9 cellular contexts compared by ENCODE assay signal in the genomic region with DNA sequence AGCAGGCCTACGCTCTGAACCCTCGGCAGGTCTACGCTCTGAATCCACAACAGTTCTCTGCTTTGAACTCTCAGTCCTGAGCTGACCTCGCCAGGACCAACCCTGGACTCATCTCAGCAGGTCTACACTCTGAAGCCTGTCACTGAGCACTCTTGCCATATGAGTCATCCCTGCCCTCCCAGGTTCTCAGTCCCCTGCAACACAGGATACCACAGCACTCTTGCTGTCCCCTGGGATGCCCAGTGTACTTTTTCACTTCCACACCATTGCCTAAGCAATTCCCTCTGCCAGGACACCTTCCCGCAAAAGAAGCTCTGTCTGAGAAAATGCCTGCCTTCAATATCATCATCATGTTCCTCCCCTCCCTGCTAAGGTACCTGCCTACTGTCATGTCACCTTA. TPM values are rescaled to one million over a fixed set of nuclear protein-coding genes. Genes with fewer than 3 reads are reported as not detected.
DNase-seq lines count a peak whose midpoint lies in the region; ATAC-seq lines count a peak whose summit lies in the region.
"Had no signal": no experiment of that assay in that cellular context is flagged by ENCODE, and none has a peak within 500 bp of the region (broad histone marks: within the 10 kb centered on the region; RNA-seq: fewer than 3 reads in every experiment).

No MANE protein-coding gene starts in this region.

- peak overlapping the region in 1 of 5 donors; percentile 25 for H3K4me3 Mint-ChIP-seq in immature natural killer cell

- H3K27ac Mint-ChIP-seq in immature natural killer cell, result peak overlapping the region in 4 of 6 donors; percentile 49 to 69 (median 62)

- H3K36me3 Mint-ChIP-seq in immature natural killer cell, result peaks cover 0 to 42% (median 18%) of the 10 kb centered on the region in 3 donors

- peak; percentile 84 for ATAC-seq in GM21737 (IDR thresholded peaks at IDR 0.05; ENCODE audit: unreplicated experiment)
- ATAC-seq in HG03025 (IDR thresholded peaks at IDR 0.05; ENCODE audit: low FRiP score, unreplicated experiment), result no peak

- peaks cover 5 to 6% of the 10 kb centered on the region in 2 donors for H3K4me1 Mint-ChIP-seq in immature natural killer cell

- DNase-seq in GM04503 (ENCODE audit: low read depth), result peak; percentile 12
- peak; percentile 1 for DNase-seq in LHCN-M2 (ENCODE audit: low read depth)
- DNase-seq in immature natural killer cell, result no peak
- no peak for DNase-seq in stimulated activated naive CD4-positive, alpha-beta T cell (lab: John Stamatoyannopoulos, UW)
- no peak for DNase-seq in GM19240 (ENCODE audit: insufficient read length, low spot score)
- no peak for DNase-seq in HuH-7 (ENCODE audit: low spot score)
- DNase-seq: left cardiac atrium had no signal

- no peaks in the 10 kb centered on the region for H3K27me3 Mint-ChIP-seq in immature natural killer cell (ENCODE audit: low read depth in 3 of 3)

- no peaks in the 10 kb centered on the region for H3K9me3 Mint-ChIP-seq in immature natural killer cell

RNA-seq across cellular contexts. Expression of a gene that starts 42.0 kb away (rescaled TPM):
- total RNA-seq in LHCN-M2 (2014; rRNA removed), result not detected in 2 replicates
- not detected for polyA plus RNA-seq in LHCN-M2 (2012)
- 100 to 1,000 TPM in 1 of 3 donors, 10 to 100 TPM in 2; 10.9 to 120 (median 36.7) TPM for polyA plus RNA-seq in immature natural killer cell

Comparison
In these comparisons a context has a peak if more than half of its experiments do, and no peak if none do; other contexts are left out.
1. DNase-seq: peak in GM04503 (single experiment) and LHCN-M2 (single experiment); none in immature natural killer cell (0 of 3), stimulated activated naive CD4-positive, alpha-beta T cell (0 of 6), GM19240 (single experiment) and HuH-7 (single experiment).